Comparison of ENCODE assay signal across 1 cellular context in the genomic region with DNA sequence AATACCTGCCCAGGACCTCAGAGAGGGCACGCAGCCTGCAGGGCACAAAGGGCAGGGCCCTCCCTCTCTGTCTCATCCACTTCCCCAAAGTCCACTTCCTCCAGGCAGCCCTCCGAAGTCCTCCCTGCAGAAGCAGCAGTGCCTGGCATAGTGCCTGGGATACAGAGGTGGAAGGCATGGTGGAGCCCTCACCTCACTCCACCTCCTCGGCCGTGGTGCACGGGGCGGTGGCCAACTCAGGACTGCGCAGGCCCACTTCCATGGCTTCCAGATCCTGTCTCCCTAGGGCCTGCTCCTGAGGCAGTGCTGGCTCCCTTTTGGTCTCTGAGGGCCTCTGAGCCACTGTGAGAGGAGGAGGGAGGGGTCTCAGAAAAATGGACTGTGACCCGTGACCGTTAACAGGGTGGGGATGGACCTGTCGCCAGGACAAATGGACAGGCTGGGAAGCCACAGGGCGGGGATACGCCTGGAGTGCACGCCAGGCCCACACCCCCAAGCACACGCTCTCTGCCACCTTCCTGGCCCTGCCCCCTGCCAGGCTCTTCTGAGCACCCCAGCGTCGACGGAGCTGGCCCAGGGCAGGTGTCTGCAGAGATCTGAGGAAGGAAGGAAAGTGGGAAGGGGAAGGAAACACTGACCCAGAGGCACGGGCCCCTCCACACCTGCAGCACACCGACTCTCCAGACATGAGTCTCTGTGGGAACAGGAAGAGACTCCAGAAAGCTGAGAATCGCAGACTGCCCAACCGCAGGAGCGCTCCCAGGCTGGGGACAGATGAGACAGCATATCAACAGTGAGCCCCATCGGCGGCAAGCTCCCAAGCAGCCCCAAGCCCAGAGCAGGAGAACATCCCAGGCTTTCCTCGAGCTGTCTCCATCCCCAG.
TF ChIP-seq lines count a peak whose summit lies in the region.

No MANE protein-coding gene starts in this region.

TF ChIP-seq in HepG2, 621 proteins besides CTCF, POLR2A, EP300 and RAD21 (continued from another document):
- TF ChIP-seq, protein P1, sequence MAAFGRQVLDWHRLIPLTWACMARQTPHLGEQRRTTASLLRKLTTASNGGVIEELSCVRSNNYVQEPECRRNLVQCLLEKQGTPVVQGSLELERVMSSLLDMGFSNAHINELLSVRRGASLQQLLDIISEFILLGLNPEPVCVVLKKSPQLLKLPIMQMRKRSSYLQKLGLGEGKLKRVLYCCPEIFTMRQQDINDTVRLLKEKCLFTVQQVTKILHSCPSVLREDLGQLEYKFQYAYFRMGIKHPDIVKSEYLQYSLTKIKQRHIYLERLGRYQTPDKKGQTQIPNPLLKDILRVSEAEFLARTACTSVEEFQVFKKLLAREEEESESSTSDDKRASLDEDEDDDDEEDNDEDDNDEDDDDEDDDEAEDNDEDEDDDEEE (CRISPR knock-in tag; IDR thresholded peaks at IDR 0.05) = peak; percentile 72; the same call in 1 of the 2 replicates
- TF ChIP-seq ZFY (CRISPR knock-in tag; IDR thresholded peaks at IDR 0.05) (peak; percentile 67), SKIL (CRISPR knock-in tag; IDR thresholded peaks at IDR 0.05; ENCODE audit: borderline replicate concordance) (peak; percentile 25; the same call in 1 of the 2 replicates), ZNF605 (CRISPR knock-in tag; IDR thresholded peaks at IDR 0.05) (peak; percentile 36; the same call in 1 of the 2 replicates), ZNF788 (CRISPR knock-in tag; IDR thresholded peaks at IDR 0.05; ENCODE audit: borderline replicate concordance) (peak; percentile 19; the same call in 1 of the 2 replicates), ZNF354B (CRISPR knock-in tag; IDR thresholded peaks at IDR 0.05) (0 out of 2 replicates have a peak, but pooled peaks have one; percentile 52), POLR2AphosphoS5 (IDR thresholded peaks at IDR 0.05; ENCODE audit: low read depth, low read length) (peak; percentile 56; the same call in 1 of the 2 replicates), ZNF33A (CRISPR knock-in tag; IDR thresholded peaks at IDR 0.05; ENCODE audit: borderline replicate concordance) (no peak)
TF ChIP-seq in HepG2: peak in this region for 89.
